Comparison of ENCODE assay signal across 1 cellular context in the genomic region with DNA sequence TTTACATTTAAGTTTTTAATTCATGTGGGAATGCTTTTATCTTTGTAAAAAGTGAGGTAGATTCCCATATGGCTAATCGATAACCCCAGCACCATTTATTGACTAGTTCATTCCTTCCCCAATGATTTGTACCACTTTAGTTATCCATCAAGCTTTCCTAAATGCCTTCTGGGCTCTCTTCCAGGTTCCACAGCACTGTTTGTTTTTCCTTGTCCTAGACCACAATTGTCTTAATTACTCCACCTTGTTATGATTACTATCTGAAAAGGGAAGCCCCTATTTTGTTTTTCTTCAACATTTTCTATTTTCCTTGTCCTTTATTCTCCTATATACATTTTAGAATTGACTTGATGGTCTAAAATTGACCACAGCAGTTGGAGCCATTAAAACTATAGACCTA.
TF ChIP-seq lines count a peak whose summit lies in the region.

No MANE protein-coding gene starts in this region.

TF ChIP-seq in WTC11, 78 proteins besides CTCF, POLR2A, EP300 and RAD21 (continued from another document):
- TF ChIP-seq ARID4B (CRISPR knock-in tag; IDR thresholded peaks at IDR 0.05; ENCODE audit: borderline replicate concordance) = no peak
- no peak for TF ChIP-seq ZNF512 (CRISPR knock-in tag; IDR thresholded peaks at IDR 0.05; ENCODE audit: borderline replicate concordance)
